In genomic region chr20:60359010-60359409, GRCh38 we compare ENCODE assay signal across 35 cellular contexts.
"Had no signal": no experiment of that assay in that cellular context is flagged by ENCODE, and none has a peak within 500 bp of the region (broad histone marks: within the 10 kb centered on the region; RNA-seq: fewer than 3 reads in every experiment).

No MANE protein-coding gene starts in this region.

- H3K27ac ChIP-seq: adrenal gland, body of pancreas, brain microvascular endothelial cell, breast epithelium, VCaP had no signal

- H3K36me3 ChIP-seq: adrenal gland, brain microvascular endothelial cell, breast epithelium had no signal

- H3K36me3 Mint-ChIP-seq: activated CD8-positive, alpha-beta memory T cell treated with anti-CD3 and anti-CD28 coated beads, Interleukin-2, amount 10 ng/mL, durations not matched to agents 7 days and 5 days; activated naive CD4-positive, alpha-beta T cell treated with anti-CD3 and anti-CD28 coated beads, Interleukin-2, amount 50 U/mL, for 72 hours; activated naive CD8-positive, alpha-beta T cell treated with anti-CD3 and anti-CD28 coated beads for 36 hours had no signal

- H3K4me1 ChIP-seq: adrenal gland, body of pancreas, breast epithelium had no signal

- H3K9me3 ChIP-seq: adrenal gland, body of pancreas, breast epithelium had no signal

- H3K27me3 ChIP-seq: adrenal gland, body of pancreas, brain microvascular endothelial cell, breast epithelium had no signal

- H3K4me1 Mint-ChIP-seq: activated B cell treated with CpG ODN at 0.5 μM for 24 hours; activated CD4-positive, alpha-beta memory T cell treated with anti-CD3 and anti-CD28 coated beads, Interleukin-2, amount 10 ng/mL, durations not matched to agents 7 days and 5 days; activated CD8-positive, alpha-beta memory T cell treated with anti-CD3 and anti-CD28 coated beads, Interleukin-2, amount 10 ng/mL, durations not matched to agents 7 days and 5 days; activated naive CD8-positive, alpha-beta T cell treated with anti-CD3 and anti-CD28 coated beads for 36 hours had no signal

- DNase-seq: activated B cell treated with CpG ODN at 0.5 μM for 24 hours; activated CD4-positive, alpha-beta memory T cell treated with anti-CD3 and anti-CD28 coated beads, Interleukin-2, amount 10 ng/mL, durations not matched to agents 7 days and 5 days; activated CD4-positive, alpha-beta T cell treated with anti-CD3 and anti-CD28 coated beads for 4 hours; activated CD4-positive, alpha-beta T cell treated with anti-CD3 and anti-CD28 coated beads, Interleukin-2, amount 10 ng/mL, durations not matched to agents 24 days and 14 days; activated CD4-positive, alpha-beta T cell treated with anti-CD3 and anti-CD28 coated beads, Interleukin-2, amount 50 U/mL, for 48 hours; activated CD4-positive, CD25-positive, alpha-beta regulatory T cell treated with anti-CD3 and anti-CD28 coated beads, Interleukin-2, amount 50 U/mL, for 72 hours; activated CD8-positive, alpha-beta memory T cell treated with anti-CD3 and anti-CD28 coated beads for 24 hours; activated CD8-positive, alpha-beta memory T cell treated with anti-CD3 and anti-CD28 coated beads, Interleukin-2, amount 10 ng/mL, durations not matched to agents 7 days and 5 days; activated CD8-positive, alpha-beta memory T cell treated with anti-CD3 and anti-CD28 coated beads, Interleukin-2, amount 50 U/mL, for 48 hours; activated CD8-positive, alpha-beta T cell treated with anti-CD3 and anti-CD28 coated beads, Interleukin-2, amount 10 ng/mL, durations not matched to agents 7 days and 5 days; activated effector memory CD4-positive, alpha-beta T cell treated with Interleukin-2 at 50 U/mL for 16 hours; activated gamma-delta T cell treated with Interleukin-2 at 50 U/mL for 16 hours; activated naive CD4-positive, alpha-beta T cell; activated naive CD4-positive, alpha-beta T cell treated with anti-CD3 and anti-CD28 coated beads for 36 hours; activated naive CD4-positive, alpha-beta T cell treated with anti-CD3 and anti-CD28 coated beads, Interleukin-2, amount 50 U/mL, for 16 hours; activated naive CD8-positive, alpha-beta T cell treated with anti-CD3 and anti-CD28 coated beads for 36 hours; activated T-cell treated with anti-CD3 and anti-CD28 coated beads, Interleukin-2, amount 50 U/mL, for 24 hours; activated T-cell treated with anti-CD3 and anti-CD28 coated beads, Interleukin-2, amount 50 U/mL, for 48 hours; adrenal gland; amniotic stem cell; aorta; body of pancreas; central memory CD4-positive, alpha-beta T cell; T-helper 1 cell; T-helper 2 cell; T-helper 9 cell had no signal

- H3K4me3 Mint-ChIP-seq: activated B cell treated with CpG ODN at 0.5 μM for 24 hours; activated CD4-positive, alpha-beta memory T cell treated with anti-CD3 and anti-CD28 coated beads, Interleukin-2, amount 10 ng/mL, durations not matched to agents 7 days and 5 days; activated CD4-positive, alpha-beta T cell treated with anti-CD3 and anti-CD28 coated beads, Interleukin-2, amount 10 ng/mL, durations not matched to agents 24 days and 14 days; activated CD8-positive, alpha-beta memory T cell treated with anti-CD3 and anti-CD28 coated beads, Interleukin-2, amount 10 ng/mL, durations not matched to agents 7 days and 5 days; activated CD8-positive, alpha-beta T cell treated with anti-CD3 and anti-CD28 coated beads, Interleukin-2, amount 10 ng/mL, durations not matched to agents 7 days and 5 days; activated naive CD4-positive, alpha-beta T cell treated with anti-CD3 and anti-CD28 coated beads for 36 hours; activated naive CD8-positive, alpha-beta T cell treated with anti-CD3 and anti-CD28 coated beads for 36 hours; activated T-cell treated with anti-CD3 and anti-CD28 coated beads, Interleukin-2, amount 50 U/mL, for 24 hours; T-helper 1 cell treated with Interleukin-12 subunit alpha and Interleukin-12 subunit beta and Interleukin-4 antibody, amounts not matched to agents 30 μg/mL and 1 μg/mL, for 36 hours; T-helper 2 cell treated with Interferon-gamma antibody and Interleukin-4, amounts not matched to agents 5 μg/mL and 100 μg/mL, for 36 hours had no signal

- H3K9me3 Mint-ChIP-seq: activated B cell treated with CpG ODN at 0.5 μM for 24 hours; activated CD4-positive, alpha-beta memory T cell treated with anti-CD3 and anti-CD28 coated beads, Interleukin-2, amount 10 ng/mL, durations not matched to agents 7 days and 5 days; activated CD4-positive, alpha-beta T cell treated with anti-CD3 and anti-CD28 coated beads, Interleukin-2, amount 10 ng/mL, durations not matched to agents 24 days and 14 days; activated naive CD4-positive, alpha-beta T cell treated with anti-CD3 and anti-CD28 coated beads for 36 hours; activated naive CD4-positive, alpha-beta T cell treated with anti-CD3 and anti-CD28 coated beads, Interleukin-2, amount 50 U/mL, for 72 hours; activated naive CD8-positive, alpha-beta T cell treated with anti-CD3 and anti-CD28 coated beads for 36 hours; activated T-cell treated with anti-CD3 and anti-CD28 coated beads, Interleukin-2, amount 50 U/mL, for 24 hours; activated T-helper 2 cell treated with anti-CD3 and anti-CD28 coated beads, Interferon-gamma antibody, Interleukin-2, Interleukin-4, amounts not matched to agents 10 μg/mL and 5 μg/mL and 100 μg/mL, durations not matched to agents 14 hours and 24 hours and 36 hours; T-helper 1 cell treated with Interleukin-12 subunit alpha and Interleukin-12 subunit beta and Interleukin-4 antibody, amounts not matched to agents 30 μg/mL and 1 μg/mL, for 36 hours; T-helper 2 cell treated with Interferon-gamma antibody and Interleukin-4, amounts not matched to agents 5 μg/mL and 100 μg/mL, for 36 hours had no signal

- ATAC-seq: activated CD8-positive, alpha-beta memory T cell treated with anti-CD3 and anti-CD28 coated beads, Interleukin-2, amount 10 ng/mL, durations not matched to agents 7 days and 5 days; activated CD8-positive, alpha-beta T cell treated with anti-CD3 and anti-CD28 coated beads, Interleukin-2, amount 10 ng/mL, durations not matched to agents 7 days and 5 days; activated naive CD4-positive, alpha-beta T cell treated with anti-CD3 and anti-CD28 coated beads, Interleukin-2, amount 50 U/mL, for 72 hours; body of pancreas had no signal

- FAIRE-seq: astrocyte, TTC549 had no signal

- H3K4me3 ChIP-seq: adrenal gland, body of pancreas, breast epithelium had no signal

- H3K27ac Mint-ChIP-seq: activated B cell treated with CpG ODN at 0.5 μM for 24 hours; activated CD4-positive, alpha-beta memory T cell treated with anti-CD3 and anti-CD28 coated beads, Interleukin-2, amount 10 ng/mL, durations not matched to agents 7 days and 5 days; activated CD4-positive, alpha-beta T cell treated with anti-CD3 and anti-CD28 coated beads, Interleukin-2, amount 10 ng/mL, durations not matched to agents 24 days and 14 days; activated CD8-positive, alpha-beta memory T cell treated with anti-CD3 and anti-CD28 coated beads, Interleukin-2, amount 10 ng/mL, durations not matched to agents 7 days and 5 days; activated CD8-positive, alpha-beta T cell treated with anti-CD3 and anti-CD28 coated beads, Interleukin-2, amount 10 ng/mL, durations not matched to agents 7 days and 5 days; activated naive CD4-positive, alpha-beta T cell treated with anti-CD3 and anti-CD28 coated beads for 36 hours; activated naive CD4-positive, alpha-beta T cell treated with anti-CD3 and anti-CD28 coated beads, Interleukin-2, amount 50 U/mL, for 72 hours; activated naive CD8-positive, alpha-beta T cell treated with anti-CD3 and anti-CD28 coated beads for 36 hours; activated T-cell treated with anti-CD3 and anti-CD28 coated beads, Interleukin-2, amount 50 U/mL, for 24 hours; activated T-helper 2 cell treated with anti-CD3 and anti-CD28 coated beads, Interferon-gamma antibody, Interleukin-2, Interleukin-4, amounts not matched to agents 10 μg/mL and 5 μg/mL and 100 μg/mL, durations not matched to agents 14 hours and 24 hours and 36 hours; T-helper 1 cell treated with Interleukin-12 subunit alpha and Interleukin-12 subunit beta and Interleukin-4 antibody, amounts not matched to agents 30 μg/mL and 1 μg/mL, for 36 hours; T-helper 2 cell treated with Interferon-gamma antibody and Interleukin-4, amounts not matched to agents 5 μg/mL and 100 μg/mL, for 36 hours had no signal
